ENCODE assay signal across 15 cellular contexts in genomic region chr11:46565248-46565835, GRCh38. TPM values are rescaled to one million over a fixed set of nuclear protein-coding genes. Genes with fewer than 3 reads are reported as not detected.
A peak's percentile ranks its signal among the peaks of the same experiment; 100 is the strongest.
DNase-seq lines count a peak whose midpoint lies in the region; ATAC-seq and TF ChIP-seq lines count a peak whose summit lies in the region.
"Had no signal": no experiment of that assay in that cellular context is flagged by ENCODE, and none has a peak within 500 bp of the region (broad histone marks: within the 10 kb centered on the region; RNA-seq: fewer than 3 reads in every experiment).

No MANE protein-coding gene starts in this region.

- H3K4me1 ChIP-seq in PC-9 (replicated peaks; ENCODE audit: insufficient read depth) (peaks cover 44% of the 10 kb centered on the region), trophoblast cell (ENCODE audit: control insufficient read depth in 1 of 2, insufficient read depth in 2 of 2, low read length in 2 of 2) (no peaks in the 10 kb centered on the region)

- POLR2A ChIA-PET in PC-9 (lab: Charles Lee; ENCODE audit: unreplicated experiment), result no interaction called here

- H3F3A ChIP-seq in PC-9 (ENCODE audit: insufficient read depth, low read depth), result peaks cover 32% of the 10 kb centered on the region

- H3K27ac ChIP-seq in PC-9 (peak overlapping the region; percentile 73), trophoblast cell (ENCODE audit: low read depth, low read length) (no peak overlapping the region)
- H3K27ac ChIP-seq: HL-60 had no signal

- intact Hi-C loops in PC-9 (cut with micrococcal nuclease; ENCODE audit: unreplicated experiment), result no loop called here
- intact Hi-C loops in lower leg skin (cut with DNase I; ENCODE audit: low total_unique reads), result loop anchor here (10.0 kb wide), 1 partner anchor 49 kb away; the partner anchor contains the start of genes ATG13 and HARBI1

- TF ChIP-seq CTCF in PC-9 (conservative IDR thresholded peaks at IDR 0.05) (no peak), fibroblast of the aortic adventitia (IDR thresholded peaks at IDR 0.05; ENCODE audit: insufficient read depth, low read length) (no peak), lower leg skin (IDR thresholded peaks at IDR 0.05) (no peak)

- no peak overlapping the region for H2BK5ac ChIP-seq in trophoblast cell (ENCODE audit: low read depth, low read length, poor library complexity)

- H4K12ac ChIP-seq in trophoblast cell (ENCODE audit: low read depth, low read length), result no peak overlapping the region

- peaks cover 92% of the 10 kb centered on the region for H3K79me2 ChIP-seq in PC-9 (ENCODE audit: low read depth)
- H3K79me2 ChIP-seq in trophoblast cell (ENCODE audit: control insufficient read depth, insufficient read depth, low read length, poor library complexity), result no peaks in the 10 kb centered on the region

- H3K4me2 ChIP-seq in PC-9, result peak overlapping the region; percentile 26; the same call in 1 of the 2 replicates
- H3K4me2 ChIP-seq in trophoblast cell (ENCODE audit: low read length), result no peak overlapping the region

- CTCF ChIA-PET in PC-9 (lab: Charles Lee), result no interaction called here

- no peak overlapping the region for H4K91ac ChIP-seq in trophoblast cell (ENCODE audit: low read depth, low read length)

- no peak overlapping the region for H3K23ac ChIP-seq in trophoblast cell (ENCODE audit: low read length)

- H3K9ac ChIP-seq in trophoblast cell (ENCODE audit: low read length), result no peak overlapping the region

- H2BK120ac ChIP-seq in trophoblast cell (ENCODE audit: insufficient read depth, low read length, poor library complexity), result no peak overlapping the region

- H3K27me3 ChIP-seq in PC-9 (ENCODE audit: insufficient read depth, low read depth) (no peaks in the 10 kb centered on the region), trophoblast cell (ENCODE audit: insufficient read depth, low read length) (no peaks in the 10 kb centered on the region)

- no peak overlapping the region for H2BK12ac ChIP-seq in trophoblast cell (ENCODE audit: low read length)

- no peak overlapping the region for H3K4me3 ChIP-seq in PC-9
- H3K4me3 ChIP-seq in fibroblast of the aortic adventitia (ENCODE audit: low read depth, low read length), result no peak overlapping the region
- no peak overlapping the region for H3K4me3 ChIP-seq in trophoblast cell (ENCODE audit: low read depth, low read length)
- no peak overlapping the region for H3K4me3 ChIP-seq in lower leg skin (ENCODE audit: low read depth, poor library complexity, severe bottlenecking)

- in situ Hi-C loops in KBM-7 (cut with MboI; ENCODE audit: low pct_unique_long_range_greater_than_20kb, low sequenced_read_pairs), result no loop called here

- TF ChIP-seq POLR2A in lower leg skin (IDR thresholded peaks at IDR 0.05), result no peak

- H3K9me3 ChIP-seq in PC-9 (ENCODE audit: insufficient read depth, low read depth), result no peaks in the 10 kb centered on the region
- H3K9me3 ChIP-seq in trophoblast cell (ENCODE audit: insufficient read depth, low read depth, low read length), result no peaks in the 10 kb centered on the region

- no peak overlapping the region for H3K14ac ChIP-seq in trophoblast cell (ENCODE audit: low read length)

- BruUV-seq in PC-9 (replicated peaks; lab: Mats Ljungman, UMichigan), result no TSS peak

- H2AK5ac ChIP-seq in trophoblast cell (ENCODE audit: low read length), result no peak overlapping the region

- ATAC-seq in HG02840 (IDR thresholded peaks at IDR 0.05; ENCODE audit: low FRiP score, unreplicated experiment), result no peak
- ATAC-seq: CD8-positive, alpha-beta T cell had no signal

- no peak overlapping the region for H3K18ac ChIP-seq in trophoblast cell (ENCODE audit: low read length)

- H3K9me2 ChIP-seq in PC-9 (ENCODE audit: insufficient read depth), result no peaks in the 10 kb centered on the region

- H3K79me1 ChIP-seq in trophoblast cell (ENCODE audit: low read length), result no peaks in the 10 kb centered on the region

- H3K36me3 ChIP-seq in PC-9 (ENCODE audit: low read depth) (no peaks in the 10 kb centered on the region), trophoblast cell (ENCODE audit: control insufficient read depth in 1 of 2, insufficient read depth in 2 of 2, low read length in 2 of 2) (peaks cover 0 to 2% of the 10 kb centered on the region in 2 experiments)

- H4K20me1 ChIP-seq in PC-9 (ENCODE audit: insufficient read depth), result no peaks in the 10 kb centered on the region; the same call in 1 of the 2 replicates

- H3K4ac ChIP-seq in trophoblast cell (ENCODE audit: low read depth, low read length), result peak overlapping the region; percentile 33

- no peak overlapping the region for H4K8ac ChIP-seq in trophoblast cell (ENCODE audit: low read depth, low read length)

- H2AFZ ChIP-seq in PC-9, result no peak overlapping the region
- no peak overlapping the region for H2AFZ ChIP-seq in trophoblast cell (ENCODE audit: insufficient read depth, low read length, poor library complexity)

- no CpG with 5 or more reads among the region's 7 CpGs for WGBS in trophoblast cell (ENCODE audit: extremely low coverage, insufficient coverage, insufficient read length)
- 62 to 69% methylated on average over 7 of the region's 7 CpGs for WGBS in lower leg skin, 2 donors

- DNase-seq in ELR (ENCODE audit: low read depth), result peak; percentile 22
- no peak for DNase-seq in PC-9
- peak; percentile 9 for DNase-seq in fibroblast of the aortic adventitia (ENCODE audit: low read depth)
- DNase-seq in trophoblast cell, result no peak
- DNase-seq in KBM-7, result no peak
- no peak for DNase-seq in lower leg skin (ENCODE audit: low spot score in 2 of 2)
- DNase-seq: CD8-positive, alpha-beta T cell; COR-L47; DMS153; DMS79 treated with DMSO at 0.1 percent for 48 hours; GDM1; GOT3; H9 had no signal

RNA-seq across cellular contexts. Expression of gene AMBRA1, which starts 28.5 kb away (rescaled TPM):
- 41.4 and 41.9 TPM in 2 replicates for total RNA-seq in PC-9 (2021)
- 18.0 and 46.9 TPM in 2 replicates for total RNA-seq in fibroblast of the aortic adventitia (ENCODE audit: low replicate concordance)
- 12.9 and 14.9 TPM in 2 replicates for polyA plus RNA-seq in trophoblast cell (2013)
- 10 to 100 TPM; 31.5 to 67.5 (median 36.2) TPM for total RNA-seq in lower leg skin

RNA-seq across cellular contexts. Expression of gene HARBI1, which starts 51.7 kb away (rescaled TPM):
- total RNA-seq in PC-9 (2021) (6.6 and 8.0 TPM in 2 replicates), fibroblast of the aortic adventitia (ENCODE audit: low replicate concordance) (4.3 and 4.5 TPM in 2 replicates), lower leg skin (1 to 10 TPM; 3.0 to 6.5 (median 4.8) TPM)
- 3.6 and 3.7 TPM in 2 replicates for polyA plus RNA-seq in trophoblast cell (2013)

RNA-seq across cellular contexts. Expression of gene ATG13, which starts 52.0 kb away (rescaled TPM):
- 109 TPM in 2 replicates for total RNA-seq in PC-9 (2021)
- total RNA-seq in fibroblast of the aortic adventitia (ENCODE audit: low replicate concordance), result 58.8 and 152 TPM in 2 replicates
- polyA plus RNA-seq in trophoblast cell (2013), result 87.2 and 100 TPM in 2 replicates
- 100 to 1,000 TPM in 2 of 4 donors, 10 to 100 TPM in 2; 42.0 to 151 (median 98.0) TPM for total RNA-seq in lower leg skin

Comparison
In these comparisons a context has a peak if more than half of its experiments do, and no peak if none do; other contexts are left out.
1. DNase-seq: peak in ELR (single experiment) and fibroblast of the aortic adventitia (single experiment); none in PC-9 (0 of 2), trophoblast cell (0 of 2), KBM-7 (single experiment) and lower leg skin (0 of 2).